ENCODE assay signal across 12 cellular contexts in genomic region chr10:29918623-29919400, GRCh38.
DNase-seq lines count a peak whose midpoint lies in the region; ATAC-seq and TF ChIP-seq lines count a peak whose summit lies in the region.
"Had no signal": no experiment of that assay in that cellular context is flagged by ENCODE, and none has a peak within 500 bp of the region (broad histone marks: within the 10 kb centered on the region; RNA-seq: fewer than 3 reads in every experiment).

No MANE protein-coding gene starts in this region.

- DNase-seq in activated T-cell treated with anti-CD3 and anti-CD28 coated beads, Interleukin-2, amount 50 U/mL, for 72 hours = no peak
- no peak for DNase-seq in activated T-cell treated with anti-CD3 and anti-CD28 coated beads, Interleukin-2, amount 50 U/mL, for 24 hours
- DNase-seq in WTC11 (ENCODE audit: low spot score) = no peak
- peak; percentile 64 for DNase-seq in esophagus muscularis mucosa (ENCODE audit: extremely low spot score)
- DNase-seq in stomach = peak; percentile 47
- no peak for DNase-seq in omental fat pad (ENCODE audit: low spot score)
- DNase-seq: ACHN; CD4-positive, CD25-positive, alpha-beta regulatory T cell; DMS79; HCEC 1CT had no signal

- H3K27me3 ChIP-seq in esophagus muscularis mucosa = no peaks in the 10 kb centered on the region
- no peaks in the 10 kb centered on the region for H3K27me3 ChIP-seq in stomach
- H3K27me3 ChIP-seq: BLaER1 treated with 17β-estradiol and CSF1 and Interleukin-3, amounts not matched to agents 10 nM and 100 nM had no signal

- TF ChIP-seq CTCF in WTC11 (IDR thresholded peaks at IDR 0.05) = no peak
- no peak for TF ChIP-seq CTCF in esophagus muscularis mucosa (IDR thresholded peaks at IDR 0.05)
- TF ChIP-seq CTCF in stomach (IDR thresholded peaks at IDR 0.05) = no peak
- TF ChIP-seq CTCF in omental fat pad (IDR thresholded peaks at IDR 0.05) = no peak

- peaks cover 19% of the 10 kb centered on the region for H3K27me3 Mint-ChIP-seq in activated T-cell treated with anti-CD3 and anti-CD28 coated beads, Interleukin-2, amount 50 U/mL, for 72 hours (ENCODE audit: low read depth)
- peaks cover 32% of the 10 kb centered on the region for H3K27me3 Mint-ChIP-seq in activated T-cell treated with anti-CD3 and anti-CD28 coated beads, Interleukin-2, amount 50 U/mL, for 24 hours
- H3K27me3 Mint-ChIP-seq in WTC11 (ENCODE audit: low read depth) = no peaks in the 10 kb centered on the region; the same call in 1 of the 2 replicates
- H3K27me3 Mint-ChIP-seq: CD4-positive, CD25-positive, alpha-beta regulatory T cell had no signal

- H3K4me1 ChIP-seq in esophagus muscularis mucosa (peaks cover 4 to 50% (median 43%) of the 10 kb centered on the region in 4 donors), stomach (peaks cover 0 to 17% (median 0%) of the 10 kb centered on the region in 4 donors)

- no peaks in the 10 kb centered on the region for H3K4me1 Mint-ChIP-seq in activated T-cell treated with anti-CD3 and anti-CD28 coated beads, Interleukin-2, amount 50 U/mL, for 72 hours (ENCODE audit: low read depth)
- H3K4me1 Mint-ChIP-seq in activated T-cell treated with anti-CD3 and anti-CD28 coated beads, Interleukin-2, amount 50 U/mL, for 24 hours (ENCODE audit: low read depth) = no peaks in the 10 kb centered on the region
- H3K4me1 Mint-ChIP-seq in WTC11 = peaks cover 15% of the 10 kb centered on the region
- H3K4me1 Mint-ChIP-seq: CD4-positive, CD25-positive, alpha-beta regulatory T cell had no signal

- TF ChIP-seq POLR2A in esophagus muscularis mucosa (IDR thresholded peaks at IDR 0.05; ENCODE audit: low read depth) = no peak
- no peak for TF ChIP-seq POLR2A in stomach (IDR thresholded peaks at IDR 0.05)

- CTCF ChIA-PET in WTC11 (lab: Charles Lee) = interaction anchor here (1.1 kb wide), 1 partner anchor 80 kb away, joined by 3 read pairs; no protein-coding TSS in a partner anchor

- intact Hi-C loops in esophagus muscularis mucosa (cut with DNase I) (no loop called here), stomach (cut with DNase I; ENCODE audit: low total_unique reads) (no loop called here)

- 100% methylated on average over 2 of the region's 3 CpGs for WGBS in esophagus muscularis mucosa
- WGBS in stomach, 5 donors = 24 to 66% (median 56%) methylated on average over 3 of the region's 3 CpGs

- H3K36me3 ChIP-seq in esophagus muscularis mucosa (no peaks in the 10 kb centered on the region), stomach (no peaks in the 10 kb centered on the region)
- H3K36me3 ChIP-seq: BLaER1 treated with 17β-estradiol and CSF1 and Interleukin-3, amounts not matched to agents 10 nM and 100 nM had no signal

- H3K9me3 ChIP-seq in esophagus muscularis mucosa (no peaks in the 10 kb centered on the region), stomach (no peaks in the 10 kb centered on the region)

- POLR2A ChIA-PET in WTC11 (lab: Charles Lee) = no interaction called here

- ATAC-seq in activated T-cell treated with anti-CD3 and anti-CD28 coated beads, Interleukin-2, amount 50 U/mL, for 72 hours (replicated peaks in 1 of 2) = no peak
- ATAC-seq in WTC11 (no peak), omental fat pad (ENCODE audit: low FRiP score) (no peak), GM18907 (IDR thresholded peaks at IDR 0.05; ENCODE audit: unreplicated experiment) (no peak)

- no peaks in the 10 kb centered on the region for H3K9me3 Mint-ChIP-seq in activated T-cell treated with anti-CD3 and anti-CD28 coated beads, Interleukin-2, amount 50 U/mL, for 72 hours
- no peaks in the 10 kb centered on the region for H3K9me3 Mint-ChIP-seq in activated T-cell treated with anti-CD3 and anti-CD28 coated beads, Interleukin-2, amount 50 U/mL, for 24 hours
- H3K9me3 Mint-ChIP-seq in WTC11 = no peaks in the 10 kb centered on the region

- H3K4me3 ChIP-seq in esophagus muscularis mucosa (no peak overlapping the region), stomach (no peak overlapping the region)
- H3K4me3 ChIP-seq: BLaER1 treated with 17β-estradiol and CSF1 and Interleukin-3, amounts not matched to agents 10 nM and 100 nM had no signal

- no peak overlapping the region for H3K4me3 Mint-ChIP-seq in activated T-cell treated with anti-CD3 and anti-CD28 coated beads, Interleukin-2, amount 50 U/mL, for 72 hours
- no peak overlapping the region for H3K4me3 Mint-ChIP-seq in activated T-cell treated with anti-CD3 and anti-CD28 coated beads, Interleukin-2, amount 50 U/mL, for 24 hours
- H3K4me3 Mint-ChIP-seq in WTC11 = no peak overlapping the region
- H3K4me3 Mint-ChIP-seq: CD4-positive, CD25-positive, alpha-beta regulatory T cell had no signal

- H3K27ac ChIP-seq in esophagus muscularis mucosa (replicated peaks in 1 of 4) (no peak overlapping the region), stomach (peak overlapping the region in 2 of 5 donors; percentile 10 to 58)
- H3K27ac ChIP-seq: BLaER1 treated with 17β-estradiol and CSF1 and Interleukin-3, amounts not matched to agents 10 nM and 100 nM had no signal

- TF ChIP-seq EP300 in esophagus muscularis mucosa (IDR thresholded peaks at IDR 0.05) = no peak
- no peak for TF ChIP-seq EP300 in stomach (IDR thresholded peaks at IDR 0.05)

- H3K27ac Mint-ChIP-seq in activated T-cell treated with anti-CD3 and anti-CD28 coated beads, Interleukin-2, amount 50 U/mL, for 72 hours = peak overlapping the region; percentile 9
- no peak overlapping the region for H3K27ac Mint-ChIP-seq in activated T-cell treated with anti-CD3 and anti-CD28 coated beads, Interleukin-2, amount 50 U/mL, for 24 hours
- H3K27ac Mint-ChIP-seq in WTC11 = no peak overlapping the region
- H3K27ac Mint-ChIP-seq: CD4-positive, CD25-positive, alpha-beta regulatory T cell had no signal

- H3K36me3 Mint-ChIP-seq in activated T-cell treated with anti-CD3 and anti-CD28 coated beads, Interleukin-2, amount 50 U/mL, for 72 hours (ENCODE audit: insufficient read depth in 2 of 2) = no peaks in the 10 kb centered on the region
- H3K36me3 Mint-ChIP-seq in activated T-cell treated with anti-CD3 and anti-CD28 coated beads, Interleukin-2, amount 50 U/mL, for 24 hours (ENCODE audit: low read depth) = no peaks in the 10 kb centered on the region
- no peaks in the 10 kb centered on the region for H3K36me3 Mint-ChIP-seq in WTC11
- H3K36me3 Mint-ChIP-seq: CD4-positive, CD25-positive, alpha-beta regulatory T cell had no signal

TF ChIP-seq in WTC11, 78 proteins besides CTCF, POLR2A, EP300 and RAD21 (continues in another document):
- TF ChIP-seq ATF6 (CRISPR knock-in tag; IDR thresholded peaks at IDR 0.05) (no peak), AFF4 (CRISPR knock-in tag; IDR thresholded peaks at IDR 0.05; ENCODE audit: borderline replicate concordance) (no peak)

Comparison
In these comparisons a context has a peak if more than half of its experiments do, and no peak if none do; other contexts are left out.
1. DNase-seq: peak in esophagus muscularis mucosa (single experiment) and stomach (single experiment); none in activated T-cell treated with anti-CD3 and anti-CD28 coated beads, Interleukin-2, amount 50 U/mL, for 72 hours (0 of 2), activated T-cell treated with anti-CD3 and anti-CD28 coated beads, Interleukin-2, amount 50 U/mL, for 24 hours (single experiment), WTC11 (single experiment) and omental fat pad (single experiment).